ENCODE assay signal across 8 cellular contexts in genomic region chr9:84669293-84670105, GRCh38. TPM values are rescaled to one million over a fixed set of nuclear protein-coding genes. Genes with fewer than 3 reads are reported as not detected.
DNase-seq lines count a peak whose midpoint lies in the region; ATAC-seq and TF ChIP-seq lines count a peak whose summit lies in the region.

NTRK2 (plus strand) TSS chr9:84669729; CDS start chr9:84670749, 1,020 bp downstream.

- no peaks in the 10 kb centered on the region for H3K36me3 Mint-ChIP-seq in T-helper 1 cell treated with Interleukin-12 subunit alpha and Interleukin-12 subunit beta and Interleukin-4 antibody, amounts not matched to agents 30 μg/mL and 1 μg/mL, for 36 hours (ENCODE audit: low read depth)
- peaks cover 5% of the 10 kb centered on the region for H3K36me3 Mint-ChIP-seq in mesothelial cell of epicardium

- in situ Hi-C loops in ACHN (cut with HindIII; ENCODE audit: low pct_ligation_motif_present, low pct_unique_long_range_greater_than_20kb, low sequenced_read_pairs), result no loop called here

- peaks cover 5 to 37% (median 25%) of the 10 kb centered on the region in 11 experiments; a peak in 20 of 22 replicates for H3K27me3 ChIP-seq in BLaER1 treated with 17β-estradiol and CSF1 and Interleukin-3, amounts not matched to agents 10 nM and 100 nM
- no peaks in the 10 kb centered on the region for H3K27me3 ChIP-seq in tibial nerve

- H3K27ac Mint-ChIP-seq in T-helper 1 cell treated with Interleukin-12 subunit alpha and Interleukin-12 subunit beta and Interleukin-4 antibody, amounts not matched to agents 30 μg/mL and 1 μg/mL, for 36 hours, result no peak within 1 kb of the TSS
- peak within 1 kb of the TSS; percentile 89 for H3K27ac Mint-ChIP-seq in mesothelial cell of epicardium

- DNase-seq in mesothelial cell of epicardium (ENCODE audit: low spot score in 2 of 2, unreplicated experiment in 2 of 2), result peak; percentile 22 to 74
- peak; percentile 19 to 35 for DNase-seq in tibial nerve (ENCODE audit: low spot score in 2 of 2)
- no peak for DNase-seq in ACHN

- H3K27ac ChIP-seq in BLaER1 treated with 17β-estradiol and CSF1 and Interleukin-3, amounts not matched to agents 10 nM and 100 nM, result no peak within 1 kb of the TSS
- peak within 1 kb of the TSS; percentile 74 to 94 (median 87) for H3K27ac ChIP-seq in tibial nerve

- ATAC-seq in GM21381 (IDR thresholded peaks at IDR 0.05; ENCODE audit: unreplicated experiment), result peak; percentile 41
- peak; percentile 67 for ATAC-seq in esophagus mucosa
- no peak for ATAC-seq in GM19324 (IDR thresholded peaks at IDR 0.05; ENCODE audit: low FRiP score, unreplicated experiment)

- H3K9me3 ChIP-seq in BLaER1 treated with 17β-estradiol and CSF1 and Interleukin-3, amounts not matched to agents 10 nM and 100 nM (replicated peaks in 1 of 11), result peaks cover 20 to 44% (median 32%) of the 10 kb centered on the region in 11 experiments
- H3K9me3 ChIP-seq in tibial nerve, result no peaks in the 10 kb centered on the region

- H3K9me3 Mint-ChIP-seq in T-helper 1 cell treated with Interleukin-12 subunit alpha and Interleukin-12 subunit beta and Interleukin-4 antibody, amounts not matched to agents 30 μg/mL and 1 μg/mL, for 36 hours, result no peaks in the 10 kb centered on the region
- peaks cover 12% of the 10 kb centered on the region for H3K9me3 Mint-ChIP-seq in mesothelial cell of epicardium

- H3K9ac ChIP-seq in BLaER1 treated with 17β-estradiol and CSF1 and Interleukin-3, amounts not matched to agents 10 nM and 100 nM, result no peak within 1 kb of the TSS

- WGBS in tibial nerve, 2 donors, result 1 to 2% methylated on average over 26 to 64 of the region's 68 CpGs

- TF ChIP-seq EP300 in tibial nerve (IDR thresholded peaks at IDR 0.05), result peak in 1 of 2 donors; percentile 85

- H3K4me2 ChIP-seq in BLaER1 treated with 17β-estradiol and CSF1 and Interleukin-3, amounts not matched to agents 10 nM and 100 nM, result peak within 1 kb of the TSS; percentile 54 to 79 (median 69)

- TF ChIP-seq CTCF in mesothelial cell of epicardium (IDR thresholded peaks at IDR 0.05; ENCODE audit: unreplicated experiment) (peak; percentile 60), tibial nerve (IDR thresholded peaks at IDR 0.05) (peak; percentile 8 to 77 (median 48))

- H3K4me3 ChIP-seq in BLaER1 treated with 17β-estradiol and CSF1 and Interleukin-3, amounts not matched to agents 10 nM and 100 nM, result peak within 1 kb of the TSS; percentile 28 to 56 (median 38); a peak in 17 of 20 replicates
- peak within 1 kb of the TSS; percentile 43 to 73 (median 58) for H3K4me3 ChIP-seq in tibial nerve

- TF ChIP-seq POLR2A in tibial nerve (IDR thresholded peaks at IDR 0.05), result peak; percentile 20 to 60

- peaks cover 0 to 9% (median 6%) of the 10 kb centered on the region in 10 experiments; a peak in 10 of 20 replicates for H3K4me1 ChIP-seq in BLaER1 treated with 17β-estradiol and CSF1 and Interleukin-3, amounts not matched to agents 10 nM and 100 nM
- H3K4me1 ChIP-seq in tibial nerve, result peaks cover 0 to 34% (median 0%) of the 10 kb centered on the region in 4 donors

- no peaks in the 10 kb centered on the region for H3K36me3 ChIP-seq in BLaER1 treated with 17β-estradiol and CSF1 and Interleukin-3, amounts not matched to agents 10 nM and 100 nM
- H3K36me3 ChIP-seq in tibial nerve, result no peaks in the 10 kb centered on the region

- H3K4me1 Mint-ChIP-seq in T-helper 1 cell treated with Interleukin-12 subunit alpha and Interleukin-12 subunit beta and Interleukin-4 antibody, amounts not matched to agents 30 μg/mL and 1 μg/mL, for 36 hours (ENCODE audit: low read depth), result peaks cover 9% of the 10 kb centered on the region
- H3K4me1 Mint-ChIP-seq in mesothelial cell of epicardium, result peaks cover 34% of the 10 kb centered on the region

- H4K20me1 ChIP-seq in BLaER1 treated with 17β-estradiol and CSF1 and Interleukin-3, amounts not matched to agents 10 nM and 100 nM, result no peaks in the 10 kb centered on the region

- peaks cover 76% of the 10 kb centered on the region for H3K27me3 Mint-ChIP-seq in T-helper 1 cell treated with Interleukin-12 subunit alpha and Interleukin-12 subunit beta and Interleukin-4 antibody, amounts not matched to agents 30 μg/mL and 1 μg/mL, for 36 hours (ENCODE audit: low read depth)
- peaks cover 26% of the 10 kb centered on the region for H3K27me3 Mint-ChIP-seq in mesothelial cell of epicardium (ENCODE audit: low read depth)

- H3K4me3 Mint-ChIP-seq in T-helper 1 cell treated with Interleukin-12 subunit alpha and Interleukin-12 subunit beta and Interleukin-4 antibody, amounts not matched to agents 30 μg/mL and 1 μg/mL, for 36 hours, result peak within 1 kb of the TSS; percentile 65
- H3K4me3 Mint-ChIP-seq in mesothelial cell of epicardium, result peak within 1 kb of the TSS; percentile 81

RNA-seq across cellular contexts. Expression of gene NTRK2, which starts in this region (rescaled TPM):
- total RNA-seq in esophagus mucosa, result 9.8 TPM
- total RNA-seq in mesothelial cell of epicardium, result 63.4 to 67.5 TPM (median 65.0 TPM) in 3 replicates
- 10 to 100 TPM; 46.7 to 83.4 (median 69.5) TPM for total RNA-seq in tibial nerve

Comparison
In these comparisons a context has a peak if more than half of its experiments do, and no peak if none do; other contexts are left out.
1. H3K27ac ChIP-seq: peak in tibial nerve (4 of 4); none in BLaER1 treated with 17β-estradiol and CSF1 and Interleukin-3, amounts not matched to agents 10 nM and 100 nM (0 of 11).